Comparison of ENCODE assay signal across 10 cellular contexts in the genomic region with DNA sequence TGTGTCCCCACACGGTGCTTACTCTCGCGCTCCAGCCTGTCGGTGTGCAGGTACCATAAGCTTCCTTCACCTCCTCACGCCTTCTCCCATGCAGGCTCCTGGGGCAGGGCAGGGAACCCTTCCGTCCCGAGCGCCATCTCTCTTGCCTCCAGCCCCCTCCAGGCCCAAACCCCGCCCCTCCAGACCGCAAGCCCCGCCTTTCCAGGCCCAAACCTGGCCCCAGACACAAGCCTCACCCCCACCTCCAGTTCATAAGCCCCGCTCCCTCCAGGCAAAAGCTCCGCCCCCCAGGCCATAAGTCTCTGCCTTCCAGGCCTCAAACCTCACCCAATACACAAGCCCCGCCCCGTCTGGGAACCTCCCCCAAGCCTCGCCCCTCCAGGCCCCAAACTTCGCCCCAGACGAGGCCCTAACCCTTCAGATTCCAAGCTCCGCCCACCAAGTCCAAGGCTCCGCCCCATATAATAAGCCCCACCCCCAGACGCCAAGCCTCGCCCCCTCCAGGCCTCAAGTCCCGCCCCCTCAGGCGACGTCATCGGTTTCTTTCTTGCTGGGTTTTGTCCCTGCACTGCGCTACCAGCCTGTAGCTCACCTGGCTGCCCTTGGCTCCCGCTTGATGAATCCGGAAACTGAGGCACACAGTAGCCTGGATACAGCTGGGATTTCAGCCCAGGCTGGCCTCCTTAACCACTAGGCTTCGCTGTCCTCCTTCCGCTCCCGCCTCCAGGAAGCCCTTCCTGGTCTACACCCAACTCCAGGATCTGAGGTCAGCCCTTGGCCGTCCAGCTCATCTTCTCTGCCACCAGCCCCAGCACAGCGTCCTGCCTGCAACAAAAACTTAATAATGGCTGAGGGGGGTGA. TPM values are rescaled to one million over a fixed set of nuclear protein-coding genes. Genes with fewer than 3 reads are reported as not detected.
DNase-seq lines count a peak whose midpoint lies in the region; ATAC-seq and TF ChIP-seq lines count a peak whose summit lies in the region.
"Had no signal": no experiment of that assay in that cellular context is flagged by ENCODE, and none has a peak within 500 bp of the region (broad histone marks: within the 10 kb centered on the region; RNA-seq: fewer than 3 reads in every experiment).

No MANE protein-coding gene starts in this region.

- 0 out of 2 replicates have a peak, but pooled peaks cover 5% of the 10 kb centered on the region for H4K20me1 ChIP-seq in DOHH2 (ENCODE audit: control insufficient read depth, insufficient read depth, low read depth, low read length)

- H3K27ac ChIP-seq in DOHH2 (ENCODE audit: low read depth, low read length): no peak overlapping the region
- H3K27ac ChIP-seq in tibial artery: no peak overlapping the region

- H3K4me1 Mint-ChIP-seq in activated T-helper 2 cell treated with anti-CD3 and anti-CD28 coated beads, Interferon-gamma antibody, Interleukin-2, Interleukin-4, amounts not matched to agents 10 μg/mL and 5 μg/mL and 100 μg/mL, durations not matched to agents 14 hours and 24 hours and 36 hours (ENCODE audit: low read depth): peaks cover 12% of the 10 kb centered on the region

- H3K9me3 ChIP-seq in DOHH2 (ENCODE audit: control insufficient read depth, insufficient read depth, low read length) (no peaks in the 10 kb centered on the region), NT2/D1 (ENCODE audit: insufficient read depth, low read length) (no peaks in the 10 kb centered on the region), tibial artery (peaks cover 0 to 7% (median 0%) of the 10 kb centered on the region in 3 donors)

- TF ChIP-seq CTCF in DOHH2 (IDR thresholded peaks at IDR 0.05; ENCODE audit: low read depth, low read length, poor library complexity, severe bottlenecking) (no peak), tibial artery (IDR thresholded peaks at IDR 0.05) (no peak)

- H3K4me3 Mint-ChIP-seq in activated T-helper 2 cell treated with anti-CD3 and anti-CD28 coated beads, Interferon-gamma antibody, Interleukin-2, Interleukin-4, amounts not matched to agents 10 μg/mL and 5 μg/mL and 100 μg/mL, durations not matched to agents 14 hours and 24 hours and 36 hours (ENCODE audit: low read depth): no peak overlapping the region
- H3K4me3 Mint-ChIP-seq: stimulated activated naive CD8-positive, alpha-beta T cell treated with anti-CD3 and anti-CD28 coated beads, Interleukin-15, Interleukin-2, amounts not matched to agents 100 ng/mL and 50 ng/mL, for 24 hours had no signal

- no peaks in the 10 kb centered on the region for H3K79me2 ChIP-seq in DOHH2 (ENCODE audit: control insufficient read depth, low read length)

- H3K9me3 Mint-ChIP-seq in activated T-helper 2 cell treated with anti-CD3 and anti-CD28 coated beads, Interferon-gamma antibody, Interleukin-2, Interleukin-4, amounts not matched to agents 10 μg/mL and 5 μg/mL and 100 μg/mL, durations not matched to agents 14 hours and 24 hours and 36 hours: no peaks in the 10 kb centered on the region
- H3K9me3 Mint-ChIP-seq: stimulated activated naive CD8-positive, alpha-beta T cell treated with anti-CD3 and anti-CD28 coated beads, Interleukin-15, Interleukin-2, amounts not matched to agents 100 ng/mL and 50 ng/mL, for 24 hours had no signal

- ATAC-seq in left lobe of liver (peak; percentile 27), GM21528 (IDR thresholded peaks at IDR 0.05; ENCODE audit: low FRiP score, unreplicated experiment) (no peak), HG03139 (IDR thresholded peaks at IDR 0.05; ENCODE audit: unreplicated experiment) (no peak)
- peak; percentile 45 for ATAC-seq in stimulated activated naive CD8-positive, alpha-beta T cell treated with anti-CD3 and anti-CD28 coated beads, Interleukin-15, Interleukin-2, amounts not matched to agents 100 U/mL and 50 U/mL, for 24 hours

- intact Hi-C loops in activated T-helper 2 cell treated with anti-CD3 and anti-CD28 coated beads, Interferon-gamma antibody, Interleukin-2, Interleukin-4, amounts not matched to agents 10 μg/mL and 5 μg/mL and 100 μg/mL, durations not matched to agents 14 hours and 24 hours and 36 hours (cut with micrococcal nuclease): no loop called here
- intact Hi-C loops in tibial artery (cut with DNase I; ENCODE audit: low total_unique reads): no loop called here

- H3K36me3 Mint-ChIP-seq in activated T-helper 2 cell treated with anti-CD3 and anti-CD28 coated beads, Interferon-gamma antibody, Interleukin-2, Interleukin-4, amounts not matched to agents 10 μg/mL and 5 μg/mL and 100 μg/mL, durations not matched to agents 14 hours and 24 hours and 36 hours (ENCODE audit: low read depth): peaks cover 12% of the 10 kb centered on the region

- H3K27me3 ChIP-seq in DOHH2 (ENCODE audit: control insufficient read depth, low read length): peaks cover 10% of the 10 kb centered on the region
- no peaks in the 10 kb centered on the region for H3K27me3 ChIP-seq in NT2/D1 (ENCODE audit: insufficient read depth, insufficient read length)
- no peaks in the 10 kb centered on the region for H3K27me3 ChIP-seq in tibial artery
- H3K27me3 ChIP-seq: dorsolateral prefrontal cortex had no signal

- H3K27ac Mint-ChIP-seq in activated T-helper 2 cell treated with anti-CD3 and anti-CD28 coated beads, Interferon-gamma antibody, Interleukin-2, Interleukin-4, amounts not matched to agents 10 μg/mL and 5 μg/mL and 100 μg/mL, durations not matched to agents 14 hours and 24 hours and 36 hours: no peak overlapping the region
- H3K27ac Mint-ChIP-seq: stimulated activated naive CD8-positive, alpha-beta T cell treated with anti-CD3 and anti-CD28 coated beads, Interleukin-15, Interleukin-2, amounts not matched to agents 100 ng/mL and 50 ng/mL, for 24 hours had no signal

- H3K4me1 ChIP-seq in DOHH2 (ENCODE audit: control insufficient read depth, low read length): peaks cover 51% of the 10 kb centered on the region
- H3K4me1 ChIP-seq in NT2/D1 (ENCODE audit: insufficient read depth, insufficient read length): peaks cover 28% of the 10 kb centered on the region
- H3K4me1 ChIP-seq in tibial artery: peaks cover 6 to 42% (median 33%) of the 10 kb centered on the region in 4 donors

- no peak overlapping the region for H3K4me3 ChIP-seq in DOHH2 (ENCODE audit: low read length)
- peak overlapping the region; percentile 41 for H3K4me3 ChIP-seq in NT2/D1 (ENCODE audit: insufficient read length, low read depth)
- H3K4me3 ChIP-seq in tibial artery: no peak overlapping the region
- H3K4me3 ChIP-seq: dorsolateral prefrontal cortex had no signal

- H3K36me3 ChIP-seq in DOHH2 (ENCODE audit: control insufficient read depth, low read length): peaks cover 28% of the 10 kb centered on the region
- peaks cover 27% of the 10 kb centered on the region for H3K36me3 ChIP-seq in NT2/D1 (ENCODE audit: insufficient read depth, insufficient read length, low read length)
- H3K36me3 ChIP-seq in tibial artery: peaks cover 15 to 23% (median 19%) of the 10 kb centered on the region in 3 donors

- peak overlapping the region; percentile 76 for H3K9ac ChIP-seq in NT2/D1 (ENCODE audit: insufficient read length, low read depth)

- H3K9me2 ChIP-seq in DOHH2 (replicated peaks; ENCODE audit: control insufficient read depth, low read length): no peaks in the 10 kb centered on the region

- DNase-seq in NT2/D1 (ENCODE audit: low read depth, low spot score) (peak; percentile 62), left lobe of liver (ENCODE audit: low spot score) (no peak), tibial artery (no peak)
- DNase-seq in activated T-helper 2 cell treated with anti-CD3 and anti-CD28 coated beads, Interferon-gamma antibody, Interleukin-2, Interleukin-4, amounts not matched to agents 10 μg/mL and 5 μg/mL and 100 μg/mL, durations not matched to agents 14 hours and 24 hours and 36 hours (ENCODE audit: low spot score): peak; percentile 55
- DNase-seq in stimulated activated naive CD8-positive, alpha-beta T cell treated with anti-CD3 and anti-CD28 coated beads, Interleukin-15, Interleukin-2, amounts not matched to agents 100 U/mL and 50 U/mL, for 24 hours: peak; percentile 76

- H3K4me2 ChIP-seq in DOHH2 (ENCODE audit: low read length): peak overlapping the region; percentile 28

- peaks cover 26% of the 10 kb centered on the region for H3F3A ChIP-seq in DOHH2 (ENCODE audit: control insufficient read depth, insufficient read depth)

- H3K27me3 Mint-ChIP-seq in activated T-helper 2 cell treated with anti-CD3 and anti-CD28 coated beads, Interferon-gamma antibody, Interleukin-2, Interleukin-4, amounts not matched to agents 10 μg/mL and 5 μg/mL and 100 μg/mL, durations not matched to agents 14 hours and 24 hours and 36 hours (ENCODE audit: low read depth): no peaks in the 10 kb centered on the region
- H3K27me3 Mint-ChIP-seq: stimulated activated naive CD8-positive, alpha-beta T cell treated with anti-CD3 and anti-CD28 coated beads, Interleukin-15, Interleukin-2, amounts not matched to agents 100 ng/mL and 50 ng/mL, for 24 hours had no signal

RNA-seq across cellular contexts. Expression of gene MKNK2, which starts 16.1 kb away (rescaled TPM):
- total RNA-seq in activated T-helper 2 cell treated with anti-CD3 and anti-CD28 coated beads, Interferon-gamma antibody, Interleukin-2, Interleukin-4, amounts not matched to agents 10 μg/mL and 5 μg/mL and 100 μg/mL, durations not matched to agents 14 hours and 24 hours and 36 hours: 161 and 176 TPM in 2 replicates
- 149 TPM for total RNA-seq in left lobe of liver

RNA-seq across cellular contexts. Expression of gene BTBD2, which starts 19.4 kb away (rescaled TPM):
- 41.3 and 47.0 TPM in 2 replicates for total RNA-seq in activated T-helper 2 cell treated with anti-CD3 and anti-CD28 coated beads, Interferon-gamma antibody, Interleukin-2, Interleukin-4, amounts not matched to agents 10 μg/mL and 5 μg/mL and 100 μg/mL, durations not matched to agents 14 hours and 24 hours and 36 hours
- 25.9 TPM for total RNA-seq in left lobe of liver

Comparison
In these comparisons a context has a peak if more than half of its experiments do, and no peak if none do; other contexts are left out.
1. DNase-seq: peak in NT2/D1 (single experiment), activated T-helper 2 cell treated with anti-CD3 and anti-CD28 coated beads, Interferon-gamma antibody, Interleukin-2, Interleukin-4, amounts not matched to agents 10 μg/mL and 5 μg/mL and 100 μg/mL, durations not matched to agents 14 hours and 24 hours and 36 hours (single experiment) and stimulated activated naive CD8-positive, alpha-beta T cell treated with anti-CD3 and anti-CD28 coated beads, Interleukin-15, Interleukin-2, amounts not matched to agents 100 U/mL and 50 U/mL, for 24 hours (single experiment); none in left lobe of liver (single experiment) and tibial artery (0 of 2).
2. ATAC-seq: peak in left lobe of liver (single experiment) and stimulated activated naive CD8-positive, alpha-beta T cell treated with anti-CD3 and anti-CD28 coated beads, Interleukin-15, Interleukin-2, amounts not matched to agents 100 U/mL and 50 U/mL, for 24 hours (single experiment); none in GM21528 (single experiment) and HG03139 (single experiment).